1 cellular context compared by ENCODE assay signal in genomic region chr2:238063414-238064189, GRCh38.
A peak's percentile ranks its signal among the peaks of the same experiment; 100 is the strongest.
TF ChIP-seq lines count a peak whose summit lies in the region.

No MANE protein-coding gene starts in this region.

TF ChIP-seq in HepG2, 621 proteins besides CTCF, POLR2A, EP300 and RAD21 (continued from another document and continues in another):
- TF ChIP-seq, protein P1, sequence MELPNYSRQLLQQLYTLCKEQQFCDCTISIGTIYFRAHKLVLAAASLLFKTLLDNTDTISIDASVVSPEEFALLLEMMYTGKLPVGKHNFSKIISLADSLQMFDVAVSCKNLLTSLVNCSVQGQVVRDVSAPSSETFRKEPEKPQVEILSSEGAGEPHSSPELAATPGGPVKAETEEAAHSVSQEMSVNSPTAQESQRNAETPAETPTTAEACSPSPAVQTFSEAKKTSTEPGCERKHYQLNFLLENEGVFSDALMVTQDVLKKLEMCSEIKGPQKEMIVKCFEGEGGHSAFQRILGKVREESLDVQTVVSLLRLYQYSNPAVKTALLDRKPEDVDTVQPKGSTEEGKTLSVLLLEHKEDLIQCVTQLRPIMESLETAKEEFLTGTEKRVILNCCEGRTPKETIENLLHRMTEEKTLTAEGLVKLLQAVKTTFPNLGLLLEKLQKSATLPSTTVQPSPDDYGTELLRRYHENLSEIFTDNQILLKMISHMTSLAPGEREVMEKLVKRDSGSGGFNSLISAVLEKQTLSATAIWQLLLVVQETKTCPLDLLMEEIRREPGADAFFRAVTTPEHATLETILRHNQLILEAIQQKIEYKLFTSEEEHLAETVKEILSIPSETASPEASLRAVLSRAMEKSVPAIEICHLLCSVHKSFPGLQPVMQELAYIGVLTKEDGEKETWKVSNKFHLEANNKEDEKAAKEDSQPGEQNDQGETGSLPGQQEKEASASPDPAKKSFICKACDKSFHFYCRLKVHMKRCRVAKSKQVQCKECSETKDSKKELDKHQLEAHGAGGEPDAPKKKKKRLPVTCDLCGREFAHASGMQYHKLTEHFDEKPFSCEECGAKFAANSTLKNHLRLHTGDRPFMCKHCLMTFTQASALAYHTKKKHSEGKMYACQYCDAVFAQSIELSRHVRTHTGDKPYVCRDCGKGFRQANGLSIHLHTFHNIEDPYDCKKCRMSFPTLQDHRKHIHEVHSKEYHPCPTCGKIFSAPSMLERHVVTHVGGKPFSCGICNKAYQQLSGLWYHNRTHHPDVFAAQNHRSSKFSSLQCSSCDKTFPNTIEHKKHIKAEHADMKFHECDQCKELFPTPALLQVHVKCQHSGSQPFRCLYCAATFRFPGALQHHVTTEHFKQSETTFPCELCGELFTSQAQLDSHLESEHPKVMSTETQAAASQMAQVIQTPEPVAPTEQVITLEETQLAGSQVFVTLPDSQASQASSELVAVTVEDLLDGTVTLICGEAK (IDR thresholded peaks at IDR 0.05) = no peak
- TF ChIP-seq, protein P1 (CRISPR knock-in tag; IDR thresholded peaks at IDR 0.05) = peak; percentile 57; the same call in 1 of the 2 replicates
- peak; percentile 67 for TF ChIP-seq ARID5B (CRISPR knock-in tag; IDR thresholded peaks at IDR 0.05)
- 0 out of 2 replicates have a peak, but pooled peaks have one; percentile 36 for TF ChIP-seq THAP9 (CRISPR knock-in tag; IDR thresholded peaks at IDR 0.05; ENCODE audit: borderline replicate concordance)
- TF ChIP-seq SNAPC4 (CRISPR knock-in tag; IDR thresholded peaks at IDR 0.05) = no peak
- peak; percentile 48; the same call in 1 of the 2 replicates for TF ChIP-seq NR2C2 (CRISPR knock-in tag; IDR thresholded peaks at IDR 0.05; ENCODE audit: borderline replicate concordance)
- TF ChIP-seq RARA (CRISPR knock-in tag; IDR thresholded peaks at IDR 0.05) = peak; percentile 44; the same call in 1 of the 2 replicates
- TF ChIP-seq, protein P2, sequence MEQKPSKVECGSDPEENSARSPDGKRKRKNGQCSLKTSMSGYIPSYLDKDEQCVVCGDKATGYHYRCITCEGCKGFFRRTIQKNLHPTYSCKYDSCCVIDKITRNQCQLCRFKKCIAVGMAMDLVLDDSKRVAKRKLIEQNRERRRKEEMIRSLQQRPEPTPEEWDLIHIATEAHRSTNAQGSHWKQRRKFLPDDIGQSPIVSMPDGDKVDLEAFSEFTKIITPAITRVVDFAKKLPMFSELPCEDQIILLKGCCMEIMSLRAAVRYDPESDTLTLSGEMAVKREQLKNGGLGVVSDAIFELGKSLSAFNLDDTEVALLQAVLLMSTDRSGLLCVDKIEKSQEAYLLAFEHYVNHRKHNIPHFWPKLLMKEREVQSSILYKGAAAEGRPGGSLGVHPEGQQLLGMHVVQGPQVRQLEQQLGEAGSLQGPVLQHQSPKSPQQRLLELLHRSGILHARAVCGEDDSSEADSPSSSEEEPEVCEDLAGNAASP (CRISPR knock-in tag; IDR thresholded peaks at IDR 0.05; ENCODE audit: borderline replicate concordance) = peak; percentile 34; the same call in 1 of the 2 replicates
- peak; percentile 73 for TF ChIP-seq RXRA (CRISPR knock-in tag; IDR thresholded peaks at IDR 0.05)
- peak; percentile 85 for TF ChIP-seq ZNF121 (CRISPR knock-in tag; IDR thresholded peaks at IDR 0.05)
- TF ChIP-seq ZNF746 (CRISPR knock-in tag; IDR thresholded peaks at IDR 0.05) = 0 out of 2 replicates have a peak, but pooled peaks have one; percentile 19
- 0 out of 2 replicates have a peak, but pooled peaks have one; percentile 21 for TF ChIP-seq ZNF878 (CRISPR knock-in tag; IDR thresholded peaks at IDR 0.05)
- 0 out of 2 replicates have a peak, but pooled peaks have one; percentile 22 for TF ChIP-seq MAX (IDR thresholded peaks at IDR 0.05)
- peak; percentile 94; the same call in 1 of the 2 replicates for TF ChIP-seq ZNF543 (CRISPR knock-in tag; IDR thresholded peaks at IDR 0.05)
- TF ChIP-seq, protein P3, sequence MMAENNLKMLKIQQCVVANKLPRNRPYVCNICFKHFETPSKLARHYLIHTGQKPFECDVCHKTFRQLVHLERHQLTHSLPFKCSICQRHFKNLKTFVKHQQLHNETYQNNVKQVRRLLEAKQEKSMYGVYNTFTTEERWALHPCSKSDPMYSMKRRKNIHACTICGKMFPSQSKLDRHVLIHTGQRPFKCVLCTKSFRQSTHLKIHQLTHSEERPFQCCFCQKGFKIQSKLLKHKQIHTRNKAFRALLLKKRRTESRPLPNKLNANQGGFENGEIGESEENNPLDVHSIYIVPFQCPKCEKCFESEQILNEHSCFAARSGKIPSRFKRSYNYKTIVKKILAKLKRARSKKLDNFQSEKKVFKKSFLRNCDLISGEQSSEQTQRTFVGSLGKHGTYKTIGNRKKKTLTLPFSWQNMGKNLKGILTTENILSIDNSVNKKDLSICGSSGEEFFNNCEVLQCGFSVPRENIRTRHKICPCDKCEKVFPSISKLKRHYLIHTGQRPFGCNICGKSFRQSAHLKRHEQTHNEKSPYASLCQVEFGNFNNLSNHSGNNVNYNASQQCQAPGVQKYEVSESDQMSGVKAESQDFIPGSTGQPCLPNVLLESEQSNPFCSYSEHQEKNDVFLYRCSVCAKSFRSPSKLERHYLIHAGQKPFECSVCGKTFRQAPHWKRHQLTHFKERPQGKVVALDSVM (CRISPR knock-in tag; IDR thresholded peaks at IDR 0.05) = peak; percentile 79
- TF ChIP-seq POGZ (CRISPR knock-in tag; IDR thresholded peaks at IDR 0.05) = 0 out of 2 replicates have a peak, but pooled peaks have one; percentile 41
- peak; percentile 72 to 78 for TF ChIP-seq NR2F1 (CRISPR knock-in tag; IDR thresholded peaks at IDR 0.05)
- TF ChIP-seq YY1 (IDR thresholded peaks at IDR 0.05; ENCODE audit: insufficient read depth, insufficient replicate concordance, low read depth, low read length) = peak; percentile 16
- TF ChIP-seq NCOR1 (IDR thresholded peaks at IDR 0.05; ENCODE audit: borderline replicate concordance, low read length) = peak; percentile 80
- TF ChIP-seq MTA1 (CRISPR knock-in tag; IDR thresholded peaks at IDR 0.05; ENCODE audit: borderline replicate concordance) = 0 out of 2 replicates have a peak, but pooled peaks have one; percentile 59
- peak; percentile 79 for TF ChIP-seq HNF4G (IDR thresholded peaks at IDR 0.05; ENCODE audit: borderline replicate concordance, low read depth, low read length)
- peak; percentile 83 for TF ChIP-seq HNF4G (CRISPR knock-in tag; IDR thresholded peaks at IDR 0.05; ENCODE audit: borderline replicate concordance, low read depth)
- TF ChIP-seq FOXA3 (CRISPR knock-in tag; IDR thresholded peaks at IDR 0.05) = 0 out of 2 replicates have a peak, but pooled peaks have one; percentile 16
